1 cellular context compared by ENCODE assay signal in the genomic region with DNA sequence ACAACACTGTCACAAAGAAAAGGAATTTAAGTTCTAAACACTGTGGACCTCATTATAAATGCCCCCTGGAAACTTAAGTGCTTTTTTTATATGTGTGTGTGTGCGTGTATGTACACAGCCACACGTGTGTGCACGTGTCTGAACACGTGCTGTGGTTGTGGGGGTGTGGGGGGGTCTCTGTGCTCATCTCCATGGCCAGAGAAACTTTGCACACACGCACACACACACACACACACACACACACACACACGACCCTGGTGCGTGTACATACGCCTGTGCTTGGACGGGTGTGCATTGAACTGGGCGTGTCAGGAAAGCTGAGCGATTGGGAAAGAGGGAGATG.
TF ChIP-seq lines count a peak whose summit lies in the region.

No MANE protein-coding gene starts in this region.

TF ChIP-seq in HepG2, 621 proteins besides CTCF, POLR2A, EP300 and RAD21:
- TF ChIP-seq, protein P1, sequence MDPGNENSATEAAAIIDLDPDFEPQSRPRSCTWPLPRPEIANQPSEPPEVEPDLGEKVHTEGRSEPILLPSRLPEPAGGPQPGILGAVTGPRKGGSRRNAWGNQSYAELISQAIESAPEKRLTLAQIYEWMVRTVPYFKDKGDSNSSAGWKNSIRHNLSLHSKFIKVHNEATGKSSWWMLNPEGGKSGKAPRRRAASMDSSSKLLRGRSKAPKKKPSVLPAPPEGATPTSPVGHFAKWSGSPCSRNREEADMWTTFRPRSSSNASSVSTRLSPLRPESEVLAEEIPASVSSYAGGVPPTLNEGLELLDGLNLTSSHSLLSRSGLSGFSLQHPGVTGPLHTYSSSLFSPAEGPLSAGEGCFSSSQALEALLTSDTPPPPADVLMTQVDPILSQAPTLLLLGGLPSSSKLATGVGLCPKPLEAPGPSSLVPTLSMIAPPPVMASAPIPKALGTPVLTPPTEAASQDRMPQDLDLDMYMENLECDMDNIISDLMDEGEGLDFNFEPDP (CRISPR knock-in tag; conservative IDR thresholded peaks at IDR 0.05): 0 out of 2 replicates have a peak, but pooled peaks have one; percentile 20
- TF ChIP-seq ESRRA (CRISPR knock-in tag; IDR thresholded peaks at IDR 0.05; ENCODE audit: low read depth): no peak
- TF ChIP-seq, protein P2, sequence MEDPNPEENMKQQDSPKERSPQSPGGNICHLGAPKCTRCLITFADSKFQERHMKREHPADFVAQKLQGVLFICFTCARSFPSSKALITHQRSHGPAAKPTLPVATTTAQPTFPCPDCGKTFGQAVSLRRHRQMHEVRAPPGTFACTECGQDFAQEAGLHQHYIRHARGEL (CRISPR knock-in tag; IDR thresholded peaks at IDR 0.05): no peak
- TF ChIP-seq ZFP36L1 (CRISPR knock-in tag; IDR thresholded peaks at IDR 0.05): no peak
- TF ChIP-seq AHR (CRISPR knock-in tag; IDR thresholded peaks at IDR 0.05): no peak
- no peak for TF ChIP-seq ZNF562 (CRISPR knock-in tag; IDR thresholded peaks at IDR 0.05; ENCODE audit: borderline replicate concordance)
- no peak for TF ChIP-seq ZMYM4 (CRISPR knock-in tag; IDR thresholded peaks at IDR 0.05)
- TF ChIP-seq ZNF501 (CRISPR knock-in tag; IDR thresholded peaks at IDR 0.05): no peak
- TF ChIP-seq, protein P3, sequence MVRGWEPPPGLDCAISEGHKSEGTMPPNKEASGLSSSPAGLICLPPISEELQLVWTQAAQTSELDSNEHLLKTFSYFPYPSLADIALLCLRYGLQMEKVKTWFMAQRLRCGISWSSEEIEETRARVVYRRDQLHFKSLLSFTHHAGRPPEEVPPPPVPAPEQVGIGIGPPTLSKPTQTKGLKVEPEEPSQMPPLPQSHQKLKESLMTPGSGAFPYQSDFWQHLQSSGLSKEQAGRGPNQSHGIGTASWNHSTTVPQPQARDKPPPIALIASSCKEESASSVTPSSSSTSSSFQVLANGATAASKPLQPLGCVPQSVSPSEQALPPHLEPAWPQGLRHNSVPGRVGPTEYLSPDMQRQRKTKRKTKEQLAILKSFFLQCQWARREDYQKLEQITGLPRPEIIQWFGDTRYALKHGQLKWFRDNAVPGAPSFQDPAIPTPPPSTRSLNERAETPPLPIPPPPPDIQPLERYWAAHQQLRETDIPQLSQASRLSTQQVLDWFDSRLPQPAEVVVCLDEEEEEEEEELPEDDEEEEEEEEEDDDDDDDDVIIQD (CRISPR knock-in tag; IDR thresholded peaks at IDR 0.05; ENCODE audit: low read depth): no peak
- TF ChIP-seq, protein P4, sequence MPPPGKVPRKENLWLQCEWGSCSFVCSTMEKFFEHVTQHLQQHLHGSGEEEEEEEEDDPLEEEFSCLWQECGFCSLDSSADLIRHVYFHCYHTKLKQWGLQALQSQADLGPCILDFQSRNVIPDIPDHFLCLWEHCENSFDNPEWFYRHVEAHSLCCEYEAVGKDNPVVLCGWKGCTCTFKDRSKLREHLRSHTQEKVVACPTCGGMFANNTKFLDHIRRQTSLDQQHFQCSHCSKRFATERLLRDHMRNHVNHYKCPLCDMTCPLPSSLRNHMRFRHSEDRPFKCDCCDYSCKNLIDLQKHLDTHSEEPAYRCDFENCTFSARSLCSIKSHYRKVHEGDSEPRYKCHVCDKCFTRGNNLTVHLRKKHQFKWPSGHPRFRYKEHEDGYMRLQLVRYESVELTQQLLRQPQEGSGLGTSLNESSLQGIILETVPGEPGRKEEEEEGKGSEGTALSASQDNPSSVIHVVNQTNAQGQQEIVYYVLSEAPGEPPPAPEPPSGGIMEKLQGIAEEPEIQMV (CRISPR knock-in tag; IDR thresholded peaks at IDR 0.05; ENCODE audit: low read depth): no peak
- no peak for TF ChIP-seq PLRG1 (conservative IDR thresholded peaks at IDR 0.05)
- no peak for TF ChIP-seq NFYB (CRISPR knock-in tag; IDR thresholded peaks at IDR 0.05)
- TF ChIP-seq, protein P5, sequence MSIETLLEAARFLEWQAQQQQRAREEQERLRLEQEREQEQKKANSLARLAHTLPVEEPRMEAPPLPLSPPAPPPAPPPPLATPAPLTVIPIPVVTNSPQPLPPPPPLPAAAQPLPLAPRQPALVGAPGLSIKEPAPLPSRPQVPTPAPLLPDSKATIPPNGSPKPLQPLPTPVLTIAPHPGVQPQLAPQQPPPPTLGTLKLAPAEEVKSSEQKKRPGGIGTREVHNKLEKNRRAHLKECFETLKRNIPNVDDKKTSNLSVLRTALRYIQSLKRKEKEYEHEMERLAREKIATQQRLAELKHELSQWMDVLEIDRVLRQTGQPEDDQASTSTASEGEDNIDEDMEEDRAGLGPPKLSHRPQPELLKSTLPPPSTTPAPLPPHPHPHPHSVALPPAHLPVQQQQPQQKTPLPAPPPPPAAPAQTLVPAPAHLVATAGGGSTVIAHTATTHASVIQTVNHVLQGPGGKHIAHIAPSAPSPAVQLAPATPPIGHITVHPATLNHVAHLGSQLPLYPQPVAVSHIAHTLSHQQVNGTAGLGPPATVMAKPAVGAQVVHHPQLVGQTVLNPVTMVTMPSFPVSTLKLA (IDR thresholded peaks at IDR 0.05): peak; percentile 98
- TF ChIP-seq FOXK1 (CRISPR knock-in tag; IDR thresholded peaks at IDR 0.05; ENCODE audit: borderline replicate concordance, low read depth): no peak
- no peak for TF ChIP-seq MAF1 (CRISPR knock-in tag; IDR thresholded peaks at IDR 0.05; ENCODE audit: borderline replicate concordance)
- TF ChIP-seq, protein P6, sequence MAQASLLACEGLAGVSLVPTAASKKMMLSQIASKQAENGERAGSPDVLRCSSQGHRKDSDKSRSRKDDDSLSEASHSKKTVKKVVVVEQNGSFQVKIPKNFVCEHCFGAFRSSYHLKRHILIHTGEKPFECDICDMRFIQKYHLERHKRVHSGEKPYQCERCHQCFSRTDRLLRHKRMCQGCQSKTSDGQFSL (CRISPR knock-in tag; IDR thresholded peaks at IDR 0.05): 0 out of 2 replicates have a peak, but pooled peaks have one; percentile 8
- peak; percentile 49; the same call in 1 of the 2 replicates for TF ChIP-seq BHLHE40 (IDR thresholded peaks at IDR 0.05; ENCODE audit: low read length)
- no peak for TF ChIP-seq ZNF350 (CRISPR knock-in tag; IDR thresholded peaks at IDR 0.05; ENCODE audit: borderline replicate concordance, low read depth)
- TF ChIP-seq, protein P7, sequence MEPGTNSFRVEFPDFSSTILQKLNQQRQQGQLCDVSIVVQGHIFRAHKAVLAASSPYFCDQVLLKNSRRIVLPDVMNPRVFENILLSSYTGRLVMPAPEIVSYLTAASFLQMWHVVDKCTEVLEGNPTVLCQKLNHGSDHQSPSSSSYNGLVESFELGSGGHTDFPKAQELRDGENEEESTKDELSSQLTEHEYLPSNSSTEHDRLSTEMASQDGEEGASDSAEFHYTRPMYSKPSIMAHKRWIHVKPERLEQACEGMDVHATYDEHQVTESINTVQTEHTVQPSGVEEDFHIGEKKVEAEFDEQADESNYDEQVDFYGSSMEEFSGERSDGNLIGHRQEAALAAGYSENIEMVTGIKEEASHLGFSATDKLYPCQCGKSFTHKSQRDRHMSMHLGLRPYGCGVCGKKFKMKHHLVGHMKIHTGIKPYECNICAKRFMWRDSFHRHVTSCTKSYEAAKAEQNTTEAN (CRISPR knock-in tag; conservative IDR thresholded peaks at IDR 0.05): 0 out of 2 replicates have a peak, but pooled peaks have one; percentile 42
- no peak for TF ChIP-seq ZNF772 (CRISPR knock-in tag; IDR thresholded peaks at IDR 0.05)
- TF ChIP-seq ZBTB42 (CRISPR knock-in tag; IDR thresholded peaks at IDR 0.05): no peak
- TF ChIP-seq ARNTL (CRISPR knock-in tag; IDR thresholded peaks at IDR 0.05): 0 out of 2 replicates have a peak, but pooled peaks have one; percentile 19
- no peak for TF ChIP-seq SMC3 (IDR thresholded peaks at IDR 0.05; ENCODE audit: low read length)
- no peak for TF ChIP-seq MIER3 (CRISPR knock-in tag; IDR thresholded peaks at IDR 0.05; ENCODE audit: borderline replicate concordance)
- no peak for TF ChIP-seq ZNF44 (CRISPR knock-in tag; IDR thresholded peaks at IDR 0.05)
- TF ChIP-seq SMARCC2 (IDR thresholded peaks at IDR 0.05): no peak
- no peak for TF ChIP-seq SOX5 (CRISPR knock-in tag; IDR thresholded peaks at IDR 0.05; ENCODE audit: borderline replicate concordance)
